8 cellular contexts compared by ENCODE assay signal in genomic region chr1:62621907-62622306, GRCh38. TPM values are rescaled to one million over a fixed set of nuclear protein-coding genes. Genes with fewer than 3 reads are reported as not detected.
DNase-seq lines count a peak whose midpoint lies in the region; ATAC-seq and TF ChIP-seq lines count a peak whose summit lies in the region.

No MANE protein-coding gene starts in this region.

- TF ChIP-seq CTCF in MCF 10A (IDR thresholded peaks at IDR 0.05; ENCODE audit: unreplicated experiment) (no peak), breast epithelium (IDR thresholded peaks at IDR 0.05) (no peak), epithelial cell of proximal tubule (conservative IDR thresholded peaks at IDR 0.05; ENCODE audit: low read depth, low read length) (no peak)

- no peaks in the 10 kb centered on the region for H3K27me3 ChIP-seq in breast epithelium

- no peaks in the 10 kb centered on the region for H3K4me1 ChIP-seq in breast epithelium

- H3K36me3 Mint-ChIP-seq in MCF 10A (ENCODE audit: insufficient read depth, unreplicated experiment) = peaks cover 21% of the 10 kb centered on the region
- peaks cover 16% of the 10 kb centered on the region for H3K36me3 Mint-ChIP-seq in stimulated activated effector memory CD8-positive, alpha-beta T cell treated with anti-CD3 and anti-CD28 coated beads, Interleukin-12 subunit alpha, Interleukin-12 subunit beta, amount 100 ng/mL, for 72 hours

- H3K27ac ChIP-seq in breast epithelium = peak overlapping the region in 1 of 2 donors; percentile 3

- no peak for TF ChIP-seq POLR2A in breast epithelium (IDR thresholded peaks at IDR 0.05)

- no peak overlapping the region for H3K4me3 Mint-ChIP-seq in MCF 10A (ENCODE audit: unreplicated experiment)
- H3K4me3 Mint-ChIP-seq in stimulated activated effector memory CD8-positive, alpha-beta T cell treated with anti-CD3 and anti-CD28 coated beads, Interleukin-12 subunit alpha, Interleukin-12 subunit beta, amount 100 ng/mL, for 72 hours = no peak overlapping the region

- DNase-seq in MCF 10A (ENCODE audit: unreplicated experiment) = peak; percentile 91
- DNase-seq in breast epithelium (ENCODE audit: low spot score in 2 of 2) = no peak
- peak; percentile 81 for DNase-seq in NCI-H2029 (lab: John Stamatoyannopoulos, UW)
- DNase-seq in epithelial cell of proximal tubule (ENCODE audit: low read depth) = peak; percentile 90
- DNase-seq in stimulated activated effector memory CD8-positive, alpha-beta T cell treated with anti-CD3 and anti-CD28 coated beads, Interleukin-12 subunit alpha, Interleukin-12 subunit beta, amount 100 ng/mL, for 72 hours (ENCODE audit: low spot score in 2 of 2) = no peak
- no peak for DNase-seq in mucosa of gallbladder (ENCODE audit: low spot score)
- no peak for DNase-seq in mesenteric fat pad (ENCODE audit: low spot score)

- peak; percentile 94 for ATAC-seq in HG02678 (IDR thresholded peaks at IDR 0.05; ENCODE audit: unreplicated experiment)
- peak; percentile 99 for ATAC-seq in stimulated activated effector memory CD8-positive, alpha-beta T cell treated with anti-CD3 and anti-CD28 coated beads, Interleukin-12 subunit alpha, Interleukin-12 subunit beta, amount 100 ng/mL, for 72 hours

- CTCF ChIA-PET in MCF 10A (lab: Yijun Ruan, JAX) = interaction anchor here (0.5 to 0.6 kb wide), 3 partner anchors 9 to 1243 kb away, joined by 3 to 4 read pairs (median 4); no protein-coding TSS in a partner anchor

- BruUV-seq in MCF 10A (replicated peaks; lab: Mats Ljungman, UMichigan) = no TSS peak

- peaks cover 10% of the 10 kb centered on the region for H3K4me1 Mint-ChIP-seq in MCF 10A (ENCODE audit: insufficient read depth, unreplicated experiment)
- peaks cover 7% of the 10 kb centered on the region for H3K4me1 Mint-ChIP-seq in stimulated activated effector memory CD8-positive, alpha-beta T cell treated with anti-CD3 and anti-CD28 coated beads, Interleukin-12 subunit alpha, Interleukin-12 subunit beta, amount 100 ng/mL, for 72 hours

- intact Hi-C loops in MCF 10A (cut with micrococcal nuclease) (loop anchor here (10.0 kb wide), 1 partner anchor 63 kb away; the partner anchor contains the start of gene DOCK7), breast epithelium (cut with DNase I; ENCODE audit: low total_unique reads) (no loop called here)

- no peaks in the 10 kb centered on the region for H3K36me3 ChIP-seq in breast epithelium

- peak overlapping the region; percentile 79 for H3K27ac Mint-ChIP-seq in MCF 10A (ENCODE audit: low read depth, unreplicated experiment)
- no peak overlapping the region for H3K27ac Mint-ChIP-seq in stimulated activated effector memory CD8-positive, alpha-beta T cell treated with anti-CD3 and anti-CD28 coated beads, Interleukin-12 subunit alpha, Interleukin-12 subunit beta, amount 100 ng/mL, for 72 hours

- no peak overlapping the region for H3K4me3 ChIP-seq in breast epithelium
- H3K4me3 ChIP-seq in epithelial cell of proximal tubule (ENCODE audit: low read depth, low read length) = no peak overlapping the region

- no peaks in the 10 kb centered on the region for H3K9me3 Mint-ChIP-seq in MCF 10A (ENCODE audit: unreplicated experiment)
- H3K9me3 Mint-ChIP-seq in stimulated activated effector memory CD8-positive, alpha-beta T cell treated with anti-CD3 and anti-CD28 coated beads, Interleukin-12 subunit alpha, Interleukin-12 subunit beta, amount 100 ng/mL, for 72 hours = no peaks in the 10 kb centered on the region

- no peaks in the 10 kb centered on the region for H3K27me3 Mint-ChIP-seq in MCF 10A (ENCODE audit: insufficient read depth, unreplicated experiment)

- H3K9me3 ChIP-seq in breast epithelium = no peaks in the 10 kb centered on the region

- POLR2A ChIA-PET in MCF 10A (lab: Yijun Ruan, JAX) = interaction anchor here (0.6 to 1.6 kb wide), 10 partner anchors 11 to 1367 kb away, joined by 3 to 6 read pairs (median 3); partner anchors contain the start of gene DOCK7

RNA-seq across cellular contexts. Expression of gene ANGPTL3, which starts 24.6 kb away (rescaled TPM):
- total RNA-seq in MCF 10A (2022) = not detected in 2 replicates
- total RNA-seq in breast epithelium = not detected
- not detected in 2 replicates for total RNA-seq in epithelial cell of proximal tubule
- 0.06 TPM for total RNA-seq in mucosa of gallbladder
- total RNA-seq in mesenteric fat pad = not detected

Comparison
In these comparisons a context has a peak if more than half of its experiments do, and no peak if none do; other contexts are left out.
1. DNase-seq: peak in MCF 10A (single experiment), NCI-H2029 (single experiment) and epithelial cell of proximal tubule (single experiment); none in breast epithelium (0 of 2), stimulated activated effector memory CD8-positive, alpha-beta T cell treated with anti-CD3 and anti-CD28 coated beads, Interleukin-12 subunit alpha, Interleukin-12 subunit beta, amount 100 ng/mL, for 72 hours (0 of 2), mucosa of gallbladder (single experiment) and mesenteric fat pad (single experiment).